ENCODE assay signal across 8 cellular contexts in the genomic region with DNA sequence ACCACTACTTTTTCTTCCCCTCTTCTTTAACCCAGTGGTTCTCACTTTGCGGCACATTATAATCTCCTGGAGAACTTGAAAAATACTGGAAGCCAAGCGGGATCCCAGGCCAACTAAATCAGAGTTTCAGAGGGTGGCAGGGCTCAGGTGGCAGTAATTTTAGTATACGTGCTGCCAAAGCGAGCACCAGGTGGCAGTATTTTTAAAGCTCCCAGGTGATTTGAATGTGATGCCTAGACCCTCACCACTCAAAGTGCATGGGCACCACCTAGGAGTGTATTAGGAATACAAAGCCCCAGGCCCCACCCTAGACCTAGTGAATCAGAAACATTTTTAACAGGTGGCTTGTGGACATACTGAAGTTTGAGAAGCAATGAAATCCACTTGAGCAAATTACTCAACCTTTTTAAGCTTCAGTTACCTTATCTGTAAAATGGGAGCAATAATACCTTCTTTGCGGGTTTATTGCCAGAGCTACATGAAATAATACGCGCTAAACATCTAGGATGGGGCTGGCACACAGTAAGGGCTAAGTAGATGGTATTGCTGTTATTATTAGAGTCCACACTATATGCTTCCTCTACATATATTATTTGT. TPM values are rescaled to one million over a fixed set of nuclear protein-coding genes. Genes with fewer than 3 reads are reported as not detected.
A peak's percentile ranks its signal among the peaks of the same experiment; 100 is the strongest.
DNase-seq lines count a peak whose midpoint lies in the region; ATAC-seq and TF ChIP-seq lines count a peak whose summit lies in the region.

No MANE protein-coding gene starts in this region.

- H3K9me3 ChIP-seq in WERI-Rb-1 (ENCODE audit: severe bottlenecking) (no peaks in the 10 kb centered on the region), esophagus muscularis mucosa (no peaks in the 10 kb centered on the region)

- H3K27ac ChIP-seq in KMS-11 (no peak overlapping the region), WERI-Rb-1 (no peak overlapping the region), esophagus muscularis mucosa (replicated peaks in 1 of 4) (no peak overlapping the region)

- no peak overlapping the region for H3K4me3 ChIP-seq in GM12865 (ENCODE audit: low read depth, low read length)
- no peak overlapping the region for H3K4me3 ChIP-seq in KMS-11 (IDR thresholded peaks at IDR 0.05; ENCODE audit: insufficient read depth, low read depth, low read length)
- H3K4me3 ChIP-seq in WERI-Rb-1 (ENCODE audit: low read depth, low read length), result no peak overlapping the region
- no peak overlapping the region for H3K4me3 ChIP-seq in esophagus muscularis mucosa

- H3K9ac ChIP-seq in KMS-11, result no peak overlapping the region

- DNase-seq in GM12865 (ENCODE audit: low read depth) (peak; percentile 25), WERI-Rb-1 (peak; percentile 24), left lobe of liver (ENCODE audit: low spot score) (no peak), NOMO-1 treated with DMSO at 0.1 percent for 48 hours (lab: John Stamatoyannopoulos, UW; ENCODE audit: unreplicated experiment) (no peak), DMS114 treated with DMSO at 0.1 percent for 48 hours (lab: John Stamatoyannopoulos, UW; ENCODE audit: unreplicated experiment) (no peak), anterior cingulate cortex (lab: John Stamatoyannopoulos, UW) (no peak), esophagus muscularis mucosa (ENCODE audit: extremely low spot score) (no peak)

- no peaks in the 10 kb centered on the region for H3K27me3 ChIP-seq in KMS-11 (ENCODE audit: insufficient read depth, low read depth)
- H3K27me3 ChIP-seq in WERI-Rb-1 (ENCODE audit: insufficient read depth, low read depth, severe bottlenecking), result no peaks in the 10 kb centered on the region
- no peaks in the 10 kb centered on the region for H3K27me3 ChIP-seq in esophagus muscularis mucosa

- no peak for TF ChIP-seq EP300 in esophagus muscularis mucosa (IDR thresholded peaks at IDR 0.05)

- TF ChIP-seq CTCF in GM12865 (IDR thresholded peaks at IDR 0.05; ENCODE audit: insufficient read depth, low read depth, low read length, missing control alignments), result peak; percentile 30
- peak; percentile 52; the same call in 1 of the 2 replicates for TF ChIP-seq CTCF in KMS-11 (conservative IDR thresholded peaks at IDR 0.05; ENCODE audit: low read depth, low read length)
- TF ChIP-seq CTCF in WERI-Rb-1 (IDR thresholded peaks at IDR 0.05; ENCODE audit: low read depth, low read length), result peak; percentile 36; the same call in 1 of the 2 replicates
- no peak for TF ChIP-seq CTCF in esophagus muscularis mucosa (IDR thresholded peaks at IDR 0.05)

- H2AFZ ChIP-seq in KMS-11 (ENCODE audit: low read depth), result no peak overlapping the region

- H3K4me1 ChIP-seq in KMS-11 (ENCODE audit: low read depth, poor library complexity, severe bottlenecking) (no peaks in the 10 kb centered on the region), esophagus muscularis mucosa (no peaks in the 10 kb centered on the region)

- H3K79me2 ChIP-seq in KMS-11 (ENCODE audit: insufficient read depth, low read depth), result no peaks in the 10 kb centered on the region

- peak; percentile 85 for ATAC-seq in left lobe of liver

- intact Hi-C loops in esophagus muscularis mucosa (cut with DNase I), result no loop called here

- TF ChIP-seq POLR2A in esophagus muscularis mucosa (IDR thresholded peaks at IDR 0.05; ENCODE audit: low read depth), result no peak

- H3K36me3 ChIP-seq in KMS-11 (ENCODE audit: insufficient read depth) (no peaks in the 10 kb centered on the region), WERI-Rb-1 (peaks cover 5% of the 10 kb centered on the region), esophagus muscularis mucosa (peaks cover 3 to 34% (median 7%) of the 10 kb centered on the region in 4 donors)

- 75% methylated on average over 7 of the region's 7 CpGs for WGBS in esophagus muscularis mucosa

- H4K20me1 ChIP-seq in KMS-11 (ENCODE audit: insufficient read depth), result no peaks in the 10 kb centered on the region

- H3K4me2 ChIP-seq in KMS-11, result no peak overlapping the region

RNA-seq across cellular contexts. Expression of a gene that starts 8.3 kb away (rescaled TPM):
- total RNA-seq in left lobe of liver (0.33 TPM), esophagus muscularis mucosa (1 to 10 TPM; 3.7 to 6.2 (median 5.5) TPM)

Comparison
In these comparisons a context has a peak if more than half of its experiments do, and no peak if none do; other contexts are left out.
1. DNase-seq: peak in GM12865 (single experiment) and WERI-Rb-1 (single experiment); none in left lobe of liver (single experiment), NOMO-1 treated with DMSO at 0.1 percent for 48 hours (single experiment), DMS114 treated with DMSO at 0.1 percent for 48 hours (single experiment), anterior cingulate cortex (0 of 58) and esophagus muscularis mucosa (single experiment).
2. CTCF ChIP-seq: peak in GM12865 (single experiment), KMS-11 (single experiment) and WERI-Rb-1 (single experiment); none in esophagus muscularis mucosa (0 of 3).